In genomic region chr11:120134931-120135228, GRCh38 we compare ENCODE assay signal across 27 cellular contexts. TPM values are rescaled to one million over a fixed set of nuclear protein-coding genes. Genes with fewer than 3 reads are reported as not detected.
DNase-seq lines count a peak whose midpoint lies in the region; ATAC-seq, FAIRE-seq and TF ChIP-seq lines count a peak whose summit lies in the region.
"Had no signal": no experiment of that assay in that cellular context is flagged by ENCODE, and none has a peak within 500 bp of the region (broad histone marks: within the 10 kb centered on the region; RNA-seq: fewer than 3 reads in every experiment).

No MANE protein-coding gene starts in this region.

- H3K27ac ChIP-seq in right cardiac atrium (ENCODE audit: low read length), result no peak overlapping the region
- H3K27ac ChIP-seq: A549, gastroesophageal sphincter, neutrophil had no signal

- H3K27me3 Mint-ChIP-seq in endothelial cell (ENCODE audit: unreplicated experiment), result peaks cover 2% of the 10 kb centered on the region
- H3K27me3 Mint-ChIP-seq: activated naive CD4-positive, alpha-beta T cell treated with anti-CD3 and anti-CD28 coated beads, Interleukin-2, amount 50 U/mL, for 24 hours had no signal

- no peaks in the 10 kb centered on the region for H3K36me3 Mint-ChIP-seq in endothelial cell (ENCODE audit: low read depth, unreplicated experiment)
- H3K36me3 Mint-ChIP-seq: activated naive CD4-positive, alpha-beta T cell treated with anti-CD3 and anti-CD28 coated beads, Interleukin-2, amount 50 U/mL, for 24 hours had no signal

- TF ChIP-seq POLR2A in GM12891 (IDR thresholded peaks at IDR 0.05; ENCODE audit: low read depth, low read length), result no peak

- 90% methylated on average over 5 of the region's 5 CpGs for WGBS in right cardiac atrium

- ATAC-seq in right cardiac atrium (no peak), omental fat pad (ENCODE audit: low FRiP score) (no peak), GM21737 (IDR thresholded peaks at IDR 0.05; ENCODE audit: unreplicated experiment) (no peak)
- ATAC-seq: A549, gastroesophageal sphincter, left cardiac atrium had no signal

- peak; percentile 33 for DNase-seq in cardiac septum (ENCODE audit: low spot score)
- no peak for DNase-seq in right cardiac atrium
- DNase-seq in endothelial cell (ENCODE audit: low spot score), result peak; percentile 0
- DNase-seq in omental fat pad (ENCODE audit: low spot score), result peak; percentile 18
- DNase-seq in GM12891 (ENCODE audit: insufficient read length, low spot score), result no peak
- no peak for DNase-seq in GF-D8 (lab: John Stamatoyannopoulos, UW)
- DNase-seq in DMS79 (lab: John Stamatoyannopoulos, UW), result no peak
- DNase-seq: activated CD4-positive, alpha-beta T cell treated with anti-CD3 and anti-CD28 coated beads, Interleukin-2, amount 50 U/mL, for 1 hour; activated T-cell treated with anti-CD3 and anti-CD28 coated beads, Interleukin-2, amount 50 U/mL, for 4 hours; cortex of kidney; EL; GOT3; Kasumi-1; left cardiac atrium; NCI-H1105 treated with DMSO at 0.1 percent for 48 hours; NCI-H2171; SIG-M5; stimulated activated naive CD4-positive, alpha-beta T cell; trophoblast cell had no signal

- no peaks in the 10 kb centered on the region for H3K4me1 ChIP-seq in right cardiac atrium (ENCODE audit: control insufficient read depth, insufficient read depth, low read length)
- H3K4me1 ChIP-seq: A549, gastroesophageal sphincter had no signal

- peaks cover 3% of the 10 kb centered on the region for H3K4me1 Mint-ChIP-seq in endothelial cell (ENCODE audit: unreplicated experiment)
- H3K4me1 Mint-ChIP-seq: activated naive CD4-positive, alpha-beta T cell treated with anti-CD3 and anti-CD28 coated beads, Interleukin-2, amount 50 U/mL, for 24 hours had no signal

- no peaks in the 10 kb centered on the region for H3K27me3 ChIP-seq in right cardiac atrium (ENCODE audit: control insufficient read depth, insufficient read depth)

- intact Hi-C loops in cardiac septum (cut with DNase I), result no loop called here
- intact Hi-C loops in right cardiac atrium (cut with DNase I), result no loop called here

- no peak for TF ChIP-seq CTCF in endothelial cell (IDR thresholded peaks at IDR 0.05; ENCODE audit: unreplicated experiment)
- no peak for TF ChIP-seq CTCF in omental fat pad (IDR thresholded peaks at IDR 0.05)

- H3K4me3 ChIP-seq in right cardiac atrium (ENCODE audit: low read length), result no peak overlapping the region
- H3K4me3 ChIP-seq: A549, gastroesophageal sphincter had no signal

- H3K27ac Mint-ChIP-seq in endothelial cell (ENCODE audit: unreplicated experiment), result no peak overlapping the region
- H3K27ac Mint-ChIP-seq: activated naive CD4-positive, alpha-beta T cell treated with anti-CD3 and anti-CD28 coated beads, Interleukin-2, amount 50 U/mL, for 24 hours had no signal

- H3K9me3 Mint-ChIP-seq in endothelial cell (ENCODE audit: unreplicated experiment), result no peaks in the 10 kb centered on the region
- H3K9me3 Mint-ChIP-seq: activated naive CD4-positive, alpha-beta T cell treated with anti-CD3 and anti-CD28 coated beads, Interleukin-2, amount 50 U/mL, for 24 hours; activated T-cell treated with anti-CD3 and anti-CD28 coated beads, Interleukin-2, amount 50 U/mL, for 4 hours had no signal

- no peak overlapping the region for H3K4me3 Mint-ChIP-seq in endothelial cell (ENCODE audit: unreplicated experiment)
- H3K4me3 Mint-ChIP-seq: activated naive CD4-positive, alpha-beta T cell treated with anti-CD3 and anti-CD28 coated beads, Interleukin-2, amount 50 U/mL, for 24 hours; activated T-cell treated with anti-CD3 and anti-CD28 coated beads, Interleukin-2, amount 50 U/mL, for 4 hours had no signal

- H3K9me3 ChIP-seq in right cardiac atrium (ENCODE audit: control insufficient read depth, low read length), result no peaks in the 10 kb centered on the region
- H3K9me3 ChIP-seq: A549, gastroesophageal sphincter, neutrophil had no signal

- FAIRE-seq in GM12891 (lab: Jason Lieb, UNC), result no peak
- FAIRE-seq: A549, HTR-8/SVneo had no signal

TF ChIP-seq in GM12891, 5 proteins besides CTCF, POLR2A, EP300 and RAD21:
- TF ChIP-seq POU2F2 (IDR thresholded peaks at IDR 0.05; ENCODE audit: low read depth, low read length), result no peak
- TF ChIP-seq TAF1 (IDR thresholded peaks at IDR 0.05; ENCODE audit: low read depth, low read length), result no peak
- no peak for TF ChIP-seq PAX5 (IDR thresholded peaks at IDR 0.05; ENCODE audit: insufficient read depth, low read length, severe bottlenecking)
- TF ChIP-seq SPI1 (IDR thresholded peaks at IDR 0.05; ENCODE audit: low read depth, low read length), result no peak
- no peak for TF ChIP-seq POLR2AphosphoS5 (IDR thresholded peaks at IDR 0.05; ENCODE audit: low read depth, low read length)

RNA-seq across cellular contexts. Expression of gene TRIM29, which starts 3.0 kb away (rescaled TPM):
- total RNA-seq in cardiac septum (not detected), right cardiac atrium (under 1 TPM in 1 of 4 donors, not detected in 3; 0.34 TPM), endothelial cell (ENCODE audit: unreplicated experiment) (not detected), omental fat pad (1 to 10 TPM; 1.3 to 5.7 (median 3.0) TPM)
- polyA plus RNA-seq in right cardiac atrium, result 0.16 TPM
- 0.28 TPM for polyA plus RNA-seq in GM12891 (2012; ENCODE audit: low read depth, missing spikeins)
- total RNA-seq: activated T-cell treated with anti-CD3 and anti-CD28 coated beads, Interleukin-2, amount 50 U/mL, for 4 hours; epithelial cell of proximal tubule; T-helper 1 cell treated with Interleukin-12 subunit alpha and Interleukin-12 subunit beta and Interleukin-4 antibody, amounts not matched to agents 30 ng/mL and 1 ng/mL, for 36 hours had no signal

Comparison
In these comparisons a context has a peak if more than half of its experiments do, and no peak if none do; other contexts are left out.
1. DNase-seq: peak in cardiac septum (single experiment), endothelial cell (single experiment) and omental fat pad (single experiment); none in right cardiac atrium (0 of 3), GM12891 (single experiment), GF-D8 (single experiment) and DMS79 (single experiment).